In genomic region chr3:63876260-63876659, GRCh38 we compare ENCODE assay signal across 1 cellular context.
TF ChIP-seq lines count a peak whose summit lies in the region.

No MANE protein-coding gene starts in this region.

TF ChIP-seq in HepG2, 621 proteins besides CTCF, POLR2A, EP300 and RAD21:
- TF ChIP-seq ZNF780A (CRISPR knock-in tag; IDR thresholded peaks at IDR 0.05): no peak
- no peak for TF ChIP-seq NR2F6 (IDR thresholded peaks at IDR 0.05)
- no peak for TF ChIP-seq NR2F6 (CRISPR knock-in tag; IDR thresholded peaks at IDR 0.05)
- no peak for TF ChIP-seq ZNF160 (CRISPR knock-in tag; IDR thresholded peaks at IDR 0.05)
- TF ChIP-seq MAX (IDR thresholded peaks at IDR 0.05): no peak
- TF ChIP-seq ZNF235 (CRISPR knock-in tag; IDR thresholded peaks at IDR 0.05; ENCODE audit: borderline replicate concordance): no peak
- no peak for TF ChIP-seq ZNF331 (CRISPR knock-in tag; IDR thresholded peaks at IDR 0.05)
- no peak for TF ChIP-seq TIGD3 (CRISPR knock-in tag; IDR thresholded peaks at IDR 0.05; ENCODE audit: borderline replicate concordance)
- TF ChIP-seq HMG20B (CRISPR knock-in tag; conservative IDR thresholded peaks at IDR 0.05): no peak
